ENCODE assay signal across 29 cellular contexts in the genomic region with DNA sequence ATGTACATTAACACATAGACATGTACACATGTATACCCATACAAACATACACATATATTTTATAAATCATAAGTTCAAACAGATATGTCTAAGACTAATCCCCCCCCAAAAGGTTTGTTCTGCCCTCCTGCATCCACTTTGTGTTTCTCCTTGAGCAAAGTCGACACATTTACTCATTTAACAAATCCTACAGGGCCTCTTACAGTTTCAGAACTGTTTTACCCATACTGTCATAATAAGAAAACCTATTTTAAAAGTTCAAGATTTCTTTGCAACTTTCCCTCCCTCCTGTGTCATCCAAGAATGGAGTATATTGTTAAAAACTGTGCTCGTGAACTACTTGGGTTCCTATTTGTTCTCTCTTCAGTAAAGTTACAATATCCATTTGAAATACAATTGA.
DNase-seq lines count a peak whose midpoint lies in the region; ATAC-seq, FAIRE-seq and TF ChIP-seq lines count a peak whose summit lies in the region.
"Had no signal": no experiment of that assay in that cellular context is flagged by ENCODE, and none has a peak within 500 bp of the region (broad histone marks: within the 10 kb centered on the region; RNA-seq: fewer than 3 reads in every experiment).

No MANE protein-coding gene starts in this region.

- H3K9me3 ChIP-seq in GM12878 (replicated peaks; ENCODE audit: control insufficient read depth, insufficient read depth, low read length): no peaks in the 10 kb centered on the region
- H3K9me3 ChIP-seq: SJCRH30 had no signal

- TF ChIP-seq RAD21 in GM12878 (IDR thresholded peaks at IDR 0.05; ENCODE audit: insufficient read depth, low read depth, low read length): no peak

- peak overlapping the region; percentile 50 to 89 for H3K27ac Mint-ChIP-seq in natural killer cell treated with Interleukin-12 subunit alpha and Interleukin-12 subunit beta and Interleukin-15 and Interleukin-18, amount 100 ng/mL, for 72 hours
- peak overlapping the region in 1 of 2 donors; percentile 32 for H3K27ac Mint-ChIP-seq in natural killer cell
- H3K27ac Mint-ChIP-seq: B cell; CD8-positive, alpha-beta T cell; H9; T-helper 17 cell had no signal

- 17% methylated on average over 2 of the region's 2 CpGs for WGBS in GM12878 (ENCODE audit: insufficient coverage, insufficient replicate concordance, low lambda C conversion rate, missing lambda C conversion rate)

- no peak for DNase-seq in natural killer cell treated with Interleukin-12 subunit alpha and Interleukin-12 subunit beta and Interleukin-15 and Interleukin-18, amount 100 ng/mL, for 72 hours (ENCODE audit: low spot score)
- DNase-seq in natural killer cell (no peak), GM12878 (ENCODE audit: low read depth, low spot score) (no peak), urothelium cell line (ENCODE audit: low spot score) (no peak), MV-4-11 (lab: John Stamatoyannopoulos, UW) (no peak)
- DNase-seq: CD8-positive, alpha-beta T cell; DMS79 treated with DMSO at 0.1 percent for 48 hours; GF-D8; GM23248; H9; NCI-H1105 treated with DMSO at 0.1 percent for 48 hours; NCI-H146; NCI-H1930; NCI-H2107; NCI-H524; NCI-H774; PC-3; SJCRH30; T-helper 17 cell had no signal

- no peak for TF ChIP-seq POLR2A in GM12878 (IDR thresholded peaks at IDR 0.05; ENCODE audit: low read depth, low read length)

- H3K79me2 ChIP-seq in GM12878 (ENCODE audit: control insufficient read depth, insufficient read depth, low read length): no peaks in the 10 kb centered on the region

- H3K4me3 Mint-ChIP-seq in natural killer cell treated with Interleukin-12 subunit alpha and Interleukin-12 subunit beta and Interleukin-15 and Interleukin-18, amount 100 ng/mL, for 72 hours: no peak overlapping the region
- H3K4me3 Mint-ChIP-seq in natural killer cell: no peak overlapping the region
- H3K4me3 Mint-ChIP-seq: B cell; CD8-positive, alpha-beta T cell; H9; T-helper 17 cell had no signal

- H3K36me3 Mint-ChIP-seq in natural killer cell treated with Interleukin-12 subunit alpha and Interleukin-12 subunit beta and Interleukin-15 and Interleukin-18, amount 100 ng/mL, for 72 hours: no peaks in the 10 kb centered on the region
- H3K36me3 Mint-ChIP-seq in natural killer cell: no peaks in the 10 kb centered on the region
- H3K36me3 Mint-ChIP-seq: CD8-positive, alpha-beta T cell had no signal

- no peaks in the 10 kb centered on the region for H3K36me3 ChIP-seq in GM12878 (ENCODE audit: control insufficient read depth in 2 of 2, insufficient read depth in 2 of 2, low read length in 1 of 2)
- H3K36me3 ChIP-seq: SJCRH30 had no signal

- H3K4me1 ChIP-seq in GM12878 (ENCODE audit: control insufficient read depth, insufficient read depth, low read length): peaks cover 17% of the 10 kb centered on the region
- H3K4me1 ChIP-seq: SJCRH30 had no signal

- no peaks in the 10 kb centered on the region for H3K27me3 ChIP-seq in GM12878 (replicated peaks in 1 of 2; ENCODE audit: control insufficient read depth in 2 of 2, insufficient read depth in 2 of 2, low read length in 1 of 2)
- H3K27me3 ChIP-seq: SJCRH30 had no signal

- no peaks in the 10 kb centered on the region for H3K27me3 Mint-ChIP-seq in natural killer cell treated with Interleukin-12 subunit alpha and Interleukin-12 subunit beta and Interleukin-15 and Interleukin-18, amount 100 ng/mL, for 72 hours
- H3K27me3 Mint-ChIP-seq in natural killer cell (ENCODE audit: low read depth in 2 of 2): no peaks in the 10 kb centered on the region
- H3K27me3 Mint-ChIP-seq: B cell, T-helper 17 cell had no signal

- no peak overlapping the region for H2AFZ ChIP-seq in GM12878 (ENCODE audit: control insufficient read depth, low read depth, low read length)
- H2AFZ ChIP-seq: GM23248 had no signal

- H3K4me2 ChIP-seq in GM12878 (ENCODE audit: control insufficient read depth, insufficient read depth): peak overlapping the region; percentile 54; the same call in 1 of the 2 replicates

- FAIRE-seq in GM12878 (lab: Jason Lieb, UNC) (no peak), urothelium cell line (lab: Jason Lieb, UNC) (no peak)
- FAIRE-seq: GM18507, HTR-8/SVneo, K562 had no signal

- H3K9me3 Mint-ChIP-seq in natural killer cell treated with Interleukin-12 subunit alpha and Interleukin-12 subunit beta and Interleukin-15 and Interleukin-18, amount 100 ng/mL, for 72 hours: no peaks in the 10 kb centered on the region
- H3K9me3 Mint-ChIP-seq in natural killer cell: no peaks in the 10 kb centered on the region
- H3K9me3 Mint-ChIP-seq: CD8-positive, alpha-beta T cell; H9 had no signal

- SMC1A ChIA-PET in GM12878 (lab: Charles Lee; ENCODE audit: uncharacterized antibody, unreplicated experiment): no interaction called here

- in situ Hi-C loops in GM12878 (cut with MboI): no loop called here

- H3K4me1 Mint-ChIP-seq in natural killer cell treated with Interleukin-12 subunit alpha and Interleukin-12 subunit beta and Interleukin-15 and Interleukin-18, amount 100 ng/mL, for 72 hours (ENCODE audit: low read depth in 2 of 2): peaks cover 24 to 25% of the 10 kb centered on the region in 2 donors
- peaks cover 28 to 30% of the 10 kb centered on the region in 2 donors for H3K4me1 Mint-ChIP-seq in natural killer cell
- H3K4me1 Mint-ChIP-seq: H9, T-helper 17 cell had no signal

- RAD21 ChIA-PET in GM12878 (lab: Charles Lee; ENCODE audit: unreplicated experiment): no interaction called here

- H3K4me3 ChIP-seq in GM12878: no peak overlapping the region
- H3K4me3 ChIP-seq: GM23248, K562, SJCRH30 had no signal

- TF ChIP-seq CTCF in natural killer cell (IDR thresholded peaks at IDR 0.05) (no peak), GM12878 (IDR thresholded peaks at IDR 0.05 in 2 of 3, conservative IDR thresholded peaks at IDR 0.05 in 1 of 3; ENCODE audit: control insufficient read depth in 2 of 3, extremely low read depth in 1 of 3, insufficient read depth in 1 of 3, low read depth in 3 of 3, low read length in 3 of 3) (no peak)

- no peak for TF ChIP-seq EP300 in GM12878 (IDR thresholded peaks at IDR 0.05; ENCODE audit: borderline replicate concordance in 1 of 2, control insufficient read depth in 1 of 2, low read depth in 2 of 2, low read length in 2 of 2)

- intact Hi-C loops in natural killer cell (cut with micrococcal nuclease) (no loop called here), GM12878 (cut with micrococcal nuclease; ENCODE audit: unreplicated experiment) (no loop called here)

- CTCF ChIA-PET in GM12878 (lab: Yijun Ruan, JAX): no interaction called here

- H3K27ac ChIP-seq in GM12878 (ENCODE audit: control insufficient read depth, insufficient read depth): no peak overlapping the region
- H3K27ac ChIP-seq: 22Rv1, C4-2B, GM23248, SJCRH30 had no signal

- POLR2A ChIA-PET in GM12878 (lab: Charles Lee): no interaction called here

- BruUV-seq in GM12878 (replicated peaks; lab: Mats Ljungman, UMichigan): no TSS peak

- no peaks in the 10 kb centered on the region for H4K20me1 ChIP-seq in GM12878 (ENCODE audit: control insufficient read depth, insufficient read depth)

- peak in 1 of 2 donors; percentile 17 for ATAC-seq in natural killer cell treated with Interleukin-12 subunit alpha and Interleukin-12 subunit beta and Interleukin-15 and Interleukin-18, amount 100 ng/mL, for 72 hours
- ATAC-seq in natural killer cell (no peak), HG02759 (IDR thresholded peaks at IDR 0.05; ENCODE audit: unreplicated experiment) (peak; percentile 49), HG03378 (IDR thresholded peaks at IDR 0.05; ENCODE audit: unreplicated experiment) (peak; percentile 41), GM12878 (peak; percentile 57), GM18517 (IDR thresholded peaks at IDR 0.05; ENCODE audit: unreplicated experiment) (no peak)
- ATAC-seq: CD8-positive, alpha-beta T cell; K562; PC-3; SK-N-SH treated with all-trans-retinoic acid at 6 μM for 48 hours; T-helper 17 cell had no signal

- no peak overlapping the region for H3K9ac ChIP-seq in GM12878 (ENCODE audit: control insufficient read depth, insufficient read depth, low read length)
- H3K9ac ChIP-seq: GM23248 had no signal

TF ChIP-seq in GM12878, 131 proteins besides CTCF, POLR2A, EP300 and RAD21:
- TF ChIP-seq MEF2A (IDR thresholded peaks at IDR 0.05; ENCODE audit: insufficient read depth, low read depth, low read length) (0 out of 2 replicates have a peak, but pooled peaks have one; percentile 38), CEBPB (IDR thresholded peaks at IDR 0.05; ENCODE audit: borderline replicate concordance in 1 of 2, low read depth in 2 of 2, low read length in 2 of 2) (no peak), BCL3 (IDR thresholded peaks at IDR 0.05; ENCODE audit: borderline replicate concordance, insufficient read depth, low read depth, low read length, poor library complexity, severe bottlenecking) (peak; percentile 27), NFXL1 (IDR thresholded peaks at IDR 0.05; ENCODE audit: borderline replicate concordance) (no peak), FOXM1 (IDR thresholded peaks at IDR 0.05; ENCODE audit: low read depth, low read length) (0 out of 2 replicates have a peak, but pooled peaks have one; percentile 13), JUNB (IDR thresholded peaks at IDR 0.05) (peak; percentile 69), ESRRA (IDR thresholded peaks at IDR 0.05; ENCODE audit: low read length) (no peak), NFIC (IDR thresholded peaks at IDR 0.05; ENCODE audit: low read depth, low read length) (peak; percentile 52), RUNX3 (IDR thresholded peaks at IDR 0.05; ENCODE audit: low read length) (peak; percentile 8; the same call in 1 of the 2 replicates), IRF4 (IDR thresholded peaks at IDR 0.05; ENCODE audit: low read depth, low read length) (peak; percentile 21; the same call in 1 of the 2 replicates), HDAC6 (IDR thresholded peaks at IDR 0.05; ENCODE audit: unreplicated experiment) (no peak)

Comparison
In these comparisons a context has a peak if more than half of its experiments do, and no peak if none do; other contexts are left out.
1. ATAC-seq: peak in HG02759 (single experiment), HG03378 (single experiment) and GM12878 (single experiment); none in natural killer cell (0 of 3) and GM18517 (single experiment).